12 cellular contexts compared by ENCODE assay signal in genomic region chr12:2198088-2198501, GRCh38.
DNase-seq lines count a peak whose midpoint lies in the region; TF ChIP-seq lines count a peak whose summit lies in the region.
"Had no signal": no experiment of that assay in that cellular context is flagged by ENCODE, and none has a peak within 500 bp of the region (broad histone marks: within the 10 kb centered on the region; RNA-seq: fewer than 3 reads in every experiment).

No MANE protein-coding gene starts in this region.

- no peak overlapping the region for H3K4me3 Mint-ChIP-seq in activated CD4-positive, alpha-beta memory T cell treated with anti-CD3 and anti-CD28 coated beads for 36 hours
- H3K4me3 Mint-ChIP-seq: dendritic cell treated with granulocyte-macrophage colony-stimulating factor and Interleukin-4, amounts not matched to agents 40 ng/mL and 50 ng/mL, for 4 days; nephron had no signal

- peak overlapping the region; percentile 90 for H4K8ac ChIP-seq in mesenchymal stem cell (ENCODE audit: low read length)

- H3K9me3 Mint-ChIP-seq in activated CD4-positive, alpha-beta memory T cell treated with anti-CD3 and anti-CD28 coated beads for 36 hours, result no peaks in the 10 kb centered on the region
- H3K9me3 Mint-ChIP-seq: dendritic cell treated with granulocyte-macrophage colony-stimulating factor and Interleukin-4, amounts not matched to agents 40 ng/mL and 50 ng/mL, for 4 days had no signal

- no peaks in the 10 kb centered on the region for H3K79me1 ChIP-seq in mesenchymal stem cell (replicated peaks; ENCODE audit: low read length, poor library complexity, severe bottlenecking)

- H3K36me3 ChIP-seq in mesenchymal stem cell (ENCODE audit: control insufficient read depth in 1 of 2, insufficient read depth in 2 of 2, low read depth in 1 of 2, low read length in 2 of 2), result no peaks in the 10 kb centered on the region

- peak; percentile 69 for DNase-seq in AG10803 (ENCODE audit: low read depth)
- DNase-seq in NB4 (ENCODE audit: low read depth), result peak; percentile 24
- peak; percentile 22 for DNase-seq in epithelial cell of proximal tubule (ENCODE audit: low read depth)
- peak; percentile 64 for DNase-seq in mesenchymal stem cell
- DNase-seq in activated CD4-positive, alpha-beta memory T cell treated with anti-CD3 and anti-CD28 coated beads for 36 hours, result no peak
- DNase-seq in activated T-cell treated with anti-CD3 and anti-CD28 coated beads, Interleukin-2, amount 50 U/mL, for 48 hours, result no peak
- no peak for DNase-seq in NCI-H524 treated with DMSO at 0.1 percent for 48 hours (lab: John Stamatoyannopoulos, UW)
- no peak for DNase-seq in SIG-M5 (lab: John Stamatoyannopoulos, UW)
- DNase-seq: activated CD4-positive, alpha-beta T cell treated with anti-CD3 and anti-CD28 coated beads, Interleukin-2, amount 50 U/mL, for 48 hours had no signal

- CTCF ChIA-PET in activated CD4-positive, alpha-beta memory T cell treated with anti-CD3 and anti-CD28 coated beads for 36 hours (lab: Charles Lee), result no interaction called here

- POLR2A ChIA-PET in activated CD4-positive, alpha-beta memory T cell treated with anti-CD3 and anti-CD28 coated beads for 36 hours (lab: Charles Lee), result no interaction called here

- intact Hi-C loops in activated CD4-positive, alpha-beta memory T cell treated with anti-CD3 and anti-CD28 coated beads for 36 hours (cut with micrococcal nuclease), result no loop called here

- peaks cover 7% of the 10 kb centered on the region for H3K27me3 Mint-ChIP-seq in activated CD4-positive, alpha-beta memory T cell treated with anti-CD3 and anti-CD28 coated beads for 36 hours
- H3K27me3 Mint-ChIP-seq: dendritic cell treated with granulocyte-macrophage colony-stimulating factor and Interleukin-4, amounts not matched to agents 40 ng/mL and 50 ng/mL, for 4 days had no signal

- no peak overlapping the region for H2AFZ ChIP-seq in mesenchymal stem cell (ENCODE audit: low read depth, low read length)

- TF ChIP-seq CTCF in AG10803 (conservative IDR thresholded peaks at IDR 0.05; ENCODE audit: low read length) (no peak), NB4 (IDR thresholded peaks at IDR 0.05; ENCODE audit: low read depth, low read length) (no peak), epithelial cell of proximal tubule (conservative IDR thresholded peaks at IDR 0.05; ENCODE audit: low read depth, low read length) (no peak)

- no peaks in the 10 kb centered on the region for H3K36me3 Mint-ChIP-seq in activated CD4-positive, alpha-beta memory T cell treated with anti-CD3 and anti-CD28 coated beads for 36 hours

- H3K9ac ChIP-seq in mesenchymal stem cell (ENCODE audit: low read length), result no peak overlapping the region

- peak overlapping the region; percentile 91 for H4K91ac ChIP-seq in mesenchymal stem cell (ENCODE audit: low read length)

- H3K18ac ChIP-seq in mesenchymal stem cell (ENCODE audit: low read depth in 1 of 2, low read length in 2 of 2), result peak overlapping the region; percentile 81 to 92

- 15% methylated on average over 15 of the region's 15 CpGs for WGBS in mesenchymal stem cell

- TF ChIP-seq POLR2A in NB4 (IDR thresholded peaks at IDR 0.05; ENCODE audit: extremely low read depth, insufficient read length), result no peak

- H2BK15ac ChIP-seq in mesenchymal stem cell (ENCODE audit: low read depth, poor library complexity, severe bottlenecking), result no peak overlapping the region

- peak overlapping the region; percentile 87 to 96 for H2BK12ac ChIP-seq in mesenchymal stem cell (ENCODE audit: low read length in 2 of 2)

- H2BK120ac ChIP-seq in mesenchymal stem cell (ENCODE audit: low read depth, low read length), result no peak overlapping the region

- H3K27ac ChIP-seq in mesenchymal stem cell (ENCODE audit: low read length, poor library complexity, severe bottlenecking), result peak overlapping the region; percentile 34
- H3K27ac ChIP-seq: C4-2B had no signal

- no peak overlapping the region for H2AK5ac ChIP-seq in mesenchymal stem cell (ENCODE audit: low read length, severe bottlenecking)

- no peak overlapping the region for H3K4me3 ChIP-seq in AG10803 (ENCODE audit: low read length)
- no peak overlapping the region for H3K4me3 ChIP-seq in NB4 (ENCODE audit: low read depth, low read length)
- no peak overlapping the region for H3K4me3 ChIP-seq in epithelial cell of proximal tubule (ENCODE audit: low read depth, low read length)
- no peak overlapping the region for H3K4me3 ChIP-seq in mesenchymal stem cell (ENCODE audit: insufficient read depth in 1 of 2, low read depth in 1 of 2, low read length in 2 of 2)

- no peaks in the 10 kb centered on the region for H3K4me1 Mint-ChIP-seq in activated CD4-positive, alpha-beta memory T cell treated with anti-CD3 and anti-CD28 coated beads for 36 hours (ENCODE audit: low read depth)

- H3K27ac Mint-ChIP-seq in activated CD4-positive, alpha-beta memory T cell treated with anti-CD3 and anti-CD28 coated beads for 36 hours, result no peak overlapping the region
- H3K27ac Mint-ChIP-seq: dendritic cell treated with granulocyte-macrophage colony-stimulating factor and Interleukin-4, amounts not matched to agents 40 ng/mL and 50 ng/mL, for 4 days had no signal

- no peak overlapping the region for H3K14ac ChIP-seq in mesenchymal stem cell (ENCODE audit: low read length in 2 of 2)

- peak overlapping the region; percentile 28 for H3K4me2 ChIP-seq in mesenchymal stem cell (ENCODE audit: low read length, poor library complexity, severe bottlenecking)

- H3K4ac ChIP-seq in mesenchymal stem cell (ENCODE audit: low read depth in 1 of 2, low read length in 2 of 2), result peak overlapping the region; percentile 35 to 71

- H3K9me3 ChIP-seq in mesenchymal stem cell (ENCODE audit: control insufficient read depth, low read length), result no peaks in the 10 kb centered on the region

- peaks cover 20% of the 10 kb centered on the region for H3K4me1 ChIP-seq in mesenchymal stem cell (ENCODE audit: control insufficient read depth, insufficient read depth, low read depth, low read length)

- no peak overlapping the region for H2BK5ac ChIP-seq in mesenchymal stem cell (ENCODE audit: low read depth, low read length, poor library complexity, severe bottlenecking)

- H3K27me3 ChIP-seq in mesenchymal stem cell (ENCODE audit: control insufficient read depth in 1 of 2, insufficient read depth in 1 of 2, low read length in 2 of 2), result no peaks in the 10 kb centered on the region

- H3K23ac ChIP-seq in mesenchymal stem cell (ENCODE audit: low read length in 2 of 2), result no peak overlapping the region

Comparison
In these comparisons a context has a peak if more than half of its experiments do, and no peak if none do; other contexts are left out.
1. DNase-seq: peak in AG10803 (single experiment), NB4 (single experiment), epithelial cell of proximal tubule (single experiment) and mesenchymal stem cell (single experiment); none in activated CD4-positive, alpha-beta memory T cell treated with anti-CD3 and anti-CD28 coated beads for 36 hours (single experiment), activated T-cell treated with anti-CD3 and anti-CD28 coated beads, Interleukin-2, amount 50 U/mL, for 48 hours (0 of 2), NCI-H524 treated with DMSO at 0.1 percent for 48 hours (single experiment) and SIG-M5 (single experiment).